Comparison of ENCODE assay signal across 8 cellular contexts in the genomic region with DNA sequence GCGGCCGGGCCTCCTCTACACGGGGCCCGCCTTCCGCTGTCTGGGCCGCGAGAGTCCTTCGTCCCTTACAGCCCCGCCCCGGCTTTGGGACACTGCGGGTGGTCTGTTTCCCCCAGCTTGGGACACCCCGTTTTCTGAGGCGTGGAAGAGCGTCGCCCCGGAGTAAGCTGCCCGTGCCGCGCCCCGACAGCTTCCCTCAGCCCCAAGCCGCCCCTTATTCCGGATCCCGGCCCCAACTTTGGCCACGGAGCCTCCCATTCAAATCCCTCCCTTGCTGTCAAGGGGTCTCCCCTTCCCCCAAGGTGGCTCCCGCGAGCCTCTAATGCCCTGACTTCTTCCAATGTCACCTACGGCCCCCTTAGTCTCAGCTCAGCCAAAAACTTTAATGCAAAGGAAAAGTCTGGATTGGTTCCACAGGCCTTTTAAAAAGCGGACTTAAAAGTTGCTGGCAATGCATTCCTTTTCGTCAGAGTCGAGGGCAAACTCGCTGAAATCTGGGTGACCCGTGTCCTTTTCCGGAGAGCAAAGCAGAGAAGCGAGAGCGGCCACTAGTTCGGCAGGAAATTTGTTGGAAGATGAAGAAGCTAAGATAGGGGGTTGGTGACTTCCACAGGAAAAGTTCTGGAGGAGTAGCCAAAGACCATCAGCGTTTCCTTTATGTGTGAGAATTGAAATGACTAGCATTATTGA. TPM values are rescaled to one million over a fixed set of nuclear protein-coding genes. Genes with fewer than 3 reads are reported as not detected.
DNase-seq lines count a peak whose midpoint lies in the region; ATAC-seq and TF ChIP-seq lines count a peak whose summit lies in the region.

No MANE protein-coding gene starts in this region.

- H3K27me3 Mint-ChIP-seq in chondrocyte (ENCODE audit: low read depth) = no peaks in the 10 kb centered on the region

- H3K27me3 ChIP-seq in OCI-LY3 (ENCODE audit: low read depth, low read length) = no peaks in the 10 kb centered on the region
- H3K27me3 ChIP-seq in right lobe of liver = no peaks in the 10 kb centered on the region

- H3K27ac ChIP-seq in OCI-LY3 (ENCODE audit: low read length) (peak overlapping the region; percentile 80), right lobe of liver (peak overlapping the region; percentile 96 to 97 (median 97)), temporal lobe (ENCODE audit: low read depth, low read length) (peak overlapping the region; percentile 95)

- H3K4me2 ChIP-seq in OCI-LY3 (ENCODE audit: low read length) = peak overlapping the region; percentile 97

- H3K36me3 Mint-ChIP-seq in chondrocyte (ENCODE audit: low read depth) = no peaks in the 10 kb centered on the region

- ATAC-seq in right lobe of liver (peak; percentile 8 to 30 (median 13)), HG03571 (IDR thresholded peaks at IDR 0.05; ENCODE audit: unreplicated experiment) (no peak)

- WGBS in right lobe of liver (ENCODE audit: insufficient coverage, low coverage, low lambda C conversion rate, missing lambda C conversion rate) = under 1% methylated on average over 23 of the region's 37 CpGs

- H3K9me3 ChIP-seq in OCI-LY3 (ENCODE audit: insufficient read depth, low read length) (no peaks in the 10 kb centered on the region), right lobe of liver (no peaks in the 10 kb centered on the region)

- 0 out of 2 replicates have a peak overlapping the region, but pooled peaks have one; percentile 73 for H2AFZ ChIP-seq in OCI-LY3 (ENCODE audit: low read depth, low read length)

- no peaks in the 10 kb centered on the region for H4K20me1 ChIP-seq in OCI-LY3 (ENCODE audit: insufficient read depth, low read length)

- no peaks in the 10 kb centered on the region for H3K9me3 Mint-ChIP-seq in chondrocyte (ENCODE audit: low read depth)

- H3K4me1 ChIP-seq in OCI-LY3 (ENCODE audit: low read length) (peaks cover 23% of the 10 kb centered on the region), right lobe of liver (peaks cover 0 to 31% (median 0%) of the 10 kb centered on the region in 4 donors)

- no peak for TF ChIP-seq POLR2A in right lobe of liver (IDR thresholded peaks at IDR 0.05)

- intact Hi-C loops in right lobe of liver (cut with DNase I) = no loop called here

- H3K9ac ChIP-seq in OCI-LY3 (ENCODE audit: low read length) = peak overlapping the region; percentile 71

- H3K27ac Mint-ChIP-seq in chondrocyte (ENCODE audit: unreplicated experiment) = peak overlapping the region; percentile 99

- peaks cover 44% of the 10 kb centered on the region for H3K79me2 ChIP-seq in OCI-LY3 (ENCODE audit: low read length)

- peaks cover 4% of the 10 kb centered on the region for H3K36me3 ChIP-seq in OCI-LY3 (replicated peaks; ENCODE audit: low read depth, low read length)
- H3K36me3 ChIP-seq in right lobe of liver = no peaks in the 10 kb centered on the region

- H3K4me1 Mint-ChIP-seq in chondrocyte (ENCODE audit: low read depth) = peaks cover 37% of the 10 kb centered on the region

- peak overlapping the region; percentile 86 for H3K4me3 ChIP-seq in OCI-LY3 (ENCODE audit: low read length)
- peak overlapping the region; percentile 90 to 97 (median 92) for H3K4me3 ChIP-seq in right lobe of liver

- TF ChIP-seq CTCF in OCI-LY3 (IDR thresholded peaks at IDR 0.05; ENCODE audit: low read depth, low read length) = peak; percentile 33
- TF ChIP-seq CTCF in chondrocyte (IDR thresholded peaks at IDR 0.05) = peak; percentile 28
- TF ChIP-seq CTCF in right lobe of liver (IDR thresholded peaks at IDR 0.05) = no peak

- H3K4me3 Mint-ChIP-seq in chondrocyte (ENCODE audit: unreplicated experiment) = peak overlapping the region; percentile 95

- DNase-seq in NCI-H748 (lab: John Stamatoyannopoulos, UW; ENCODE audit: unreplicated experiment) (peak; percentile 47), NCI-H748 treated with DMSO at 0.1 percent for 48 hours (lab: John Stamatoyannopoulos, UW) (no peak), chondrocyte (ENCODE audit: low spot score) (no peak), right lobe of liver (peak; percentile 54 to 69 (median 69)), foreskin melanocyte (no peak)

RNA-seq across cellular contexts. Expression of a gene that starts 19.9 kb away (rescaled TPM):
- total RNA-seq in chondrocyte = 15.6 to 27.7 TPM (median 16.2 TPM) in 3 replicates
- total RNA-seq in right lobe of liver = 10 to 100 TPM in 5 of 6 experiments, 1 to 10 TPM in 1; 9.3 to 15.9 (median 13.3) TPM
- total RNA-seq in temporal lobe = 30.5 TPM

RNA-seq across cellular contexts. Expression of a gene that starts 49.0 kb away (rescaled TPM):
- total RNA-seq in chondrocyte = 0.10 to 0.23 TPM in 2 of 3 replicates, not detected in the other
- total RNA-seq in right lobe of liver = under 1 TPM in 1 of 6 experiments, not detected in 5; 0.15 TPM
- total RNA-seq in temporal lobe = not detected

Comparison
In these comparisons a context has a peak if more than half of its experiments do, and no peak if none do; other contexts are left out.
1. DNase-seq: peak in NCI-H748 (single experiment) and right lobe of liver (3 of 3); none in NCI-H748 treated with DMSO at 0.1 percent for 48 hours (single experiment), chondrocyte (single experiment) and foreskin melanocyte (single experiment).
2. CTCF ChIP-seq: peak in OCI-LY3 (single experiment) and chondrocyte (single experiment); none in right lobe of liver (0 of 4).
3. Peak in every context shown above with its lines, with median percentiles within 50 percentile points of each other: H3K27ac ChIP-seq.